ENCODE assay signal across 8 cellular contexts in the genomic region with DNA sequence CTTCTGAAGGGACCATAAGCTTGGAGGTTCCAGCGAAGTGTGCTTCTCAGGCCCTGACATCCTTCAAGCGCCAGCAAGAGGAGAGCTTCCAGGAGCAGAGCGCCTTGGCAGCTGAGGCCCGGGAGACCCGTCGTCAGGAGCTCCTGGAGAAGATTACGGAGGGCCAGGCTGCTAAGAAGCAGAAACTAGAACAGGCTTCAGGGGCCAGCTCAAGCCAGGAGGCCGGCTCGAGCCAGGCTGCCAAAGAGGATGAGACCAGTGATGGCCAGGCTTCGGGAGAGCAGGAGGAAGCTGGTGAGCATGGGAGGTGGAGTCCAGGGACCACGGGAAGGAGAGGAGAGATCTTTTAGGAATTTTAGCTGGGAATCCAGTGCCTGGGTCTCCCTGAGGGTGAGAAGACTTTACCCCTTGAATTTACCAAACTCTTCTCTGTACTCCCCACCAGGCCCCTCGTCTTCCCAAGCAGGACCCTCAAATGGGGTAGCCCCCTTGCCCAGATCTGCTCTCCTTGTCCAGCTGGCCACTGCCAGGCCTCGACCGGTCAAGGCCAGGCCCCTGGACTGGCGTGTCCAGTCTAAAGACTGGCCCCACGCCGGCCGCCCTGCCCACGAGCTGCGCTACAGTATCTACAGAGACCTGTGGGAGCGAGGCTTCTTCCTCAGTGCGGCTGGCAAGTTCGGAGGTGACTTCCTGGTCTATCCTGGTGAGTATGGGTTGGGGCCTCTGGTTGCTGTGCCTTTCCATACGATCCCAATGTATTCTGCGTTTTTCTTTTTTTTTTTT. TPM values are rescaled to one million over a fixed set of nuclear protein-coding genes. Genes with fewer than 3 reads are reported as not detected.
DNase-seq lines count a peak whose midpoint lies in the region; ATAC-seq and TF ChIP-seq lines count a peak whose summit lies in the region.

No MANE protein-coding gene starts in this region.

- no peak for TF ChIP-seq CTCF in GM06990 (IDR thresholded peaks at IDR 0.05; ENCODE audit: insufficient read depth, low read length, poor library complexity, severe bottlenecking)
- no peak for TF ChIP-seq CTCF in prostate gland (IDR thresholded peaks at IDR 0.05)

- H3K9me3 ChIP-seq in esophagus (ENCODE audit: control insufficient read depth in 2 of 2, insufficient read depth in 1 of 2, low read depth in 1 of 2, low read length in 1 of 2) (no peaks in the 10 kb centered on the region), prostate gland (no peaks in the 10 kb centered on the region)

- H3K4me3 ChIP-seq in GM06990 (replicated peaks; ENCODE audit: low read depth, low read length) (peak overlapping the region; percentile 82), esophagus (ENCODE audit: low read depth in 1 of 2, low read length in 2 of 2) (peak overlapping the region; percentile 74 to 78), prostate gland (peak overlapping the region; percentile 83 to 91)

- no peak for ATAC-seq in GM18861 (IDR thresholded peaks at IDR 0.05; ENCODE audit: unreplicated experiment)
- no peak for ATAC-seq in GM18519 (IDR thresholded peaks at IDR 0.05; ENCODE audit: low FRiP score, unreplicated experiment)
- ATAC-seq in GM19452 (IDR thresholded peaks at IDR 0.05; ENCODE audit: unreplicated experiment) = no peak

- DNase-seq in GM06990 (ENCODE audit: extremely low read depth, insufficient read length) = no peak
- peak; percentile 54 for DNase-seq in RKO (ENCODE audit: low spot score)
- no peak for DNase-seq in prostate gland (ENCODE audit: low spot score)
- DNase-seq in NCI-H187 treated with DMSO at 0.1 percent for 48 hours (lab: John Stamatoyannopoulos, UW) = no peak

- intact Hi-C loops in prostate gland (cut with DNase I) = loop anchor here (2.0 kb wide), 1 partner anchor 31 kb away; no protein-coding TSS in a partner anchor

- H3K4me1 ChIP-seq in esophagus (ENCODE audit: control insufficient read depth in 2 of 2, insufficient read depth in 2 of 2, low read length in 1 of 2) (peaks cover 2 to 11% of the 10 kb centered on the region in 2 donors), prostate gland (replicated peaks) (peaks cover 4% of the 10 kb centered on the region)

- TF ChIP-seq POLR2A in prostate gland (IDR thresholded peaks at IDR 0.05) = no peak

- no peaks in the 10 kb centered on the region for H3K27me3 ChIP-seq in GM06990 (replicated peaks; ENCODE audit: control insufficient read depth, insufficient read depth, low read length)
- H3K27me3 ChIP-seq in esophagus (ENCODE audit: control insufficient read depth in 1 of 2, insufficient read depth in 2 of 2, low read length in 2 of 2) = no peaks in the 10 kb centered on the region
- H3K27me3 ChIP-seq in prostate gland (replicated peaks; ENCODE audit: insufficient read depth) = no peaks in the 10 kb centered on the region

- H3K36me3 ChIP-seq in GM06990 (ENCODE audit: control insufficient read depth, insufficient read depth, low read length) (peaks cover 3% of the 10 kb centered on the region), esophagus (ENCODE audit: control insufficient read depth in 2 of 2, insufficient read depth in 2 of 2, low read length in 1 of 2) (peaks cover 0 to 6% of the 10 kb centered on the region in 2 donors), prostate gland (peaks cover 0 to 4% of the 10 kb centered on the region in 2 donors)

- H3K27ac ChIP-seq in esophagus (ENCODE audit: low read depth in 2 of 2, low read length in 1 of 2) = peak overlapping the region; percentile 99
- H3K27ac ChIP-seq in prostate gland = peak overlapping the region; percentile 96 to 98

- WGBS in esophagus, 2 donors = 45 to 48% methylated on average over 25 of the region's 25 CpGs
- WGBS in prostate gland = 47% methylated on average over 25 of the region's 25 CpGs

RNA-seq across cellular contexts. Expression of a gene that starts 0.8 kb away (rescaled TPM):
- 10 to 100 TPM; 17.9 to 55.0 TPM for polyA plus RNA-seq in esophagus
- total RNA-seq in prostate gland = 100 to 1,000 TPM; 122 to 163 TPM

RNA-seq across cellular contexts. Expression of a gene that starts 2.5 kb away (rescaled TPM):
- 10 to 100 TPM; 21.4 to 22.0 TPM for polyA plus RNA-seq in esophagus
- 100 to 1,000 TPM in 1 of 2 donors, 10 to 100 TPM in 1; 91.7 to 430 TPM for total RNA-seq in prostate gland

RNA-seq across cellular contexts. Expression of a gene that starts 8.8 kb away (rescaled TPM):
- polyA plus RNA-seq in esophagus = 1,000 to 10,000 TPM; 2,177 to 3,000 TPM
- total RNA-seq in prostate gland = 1,000 to 10,000 TPM; 1,667 to 3,369 TPM

RNA-seq across cellular contexts. Expression of a gene that starts 18.9 kb away (rescaled TPM):
- 10 to 100 TPM in 1 of 2 donors, 1 to 10 TPM in 1; 2.9 to 11.0 TPM for polyA plus RNA-seq in esophagus
- total RNA-seq in prostate gland = 10 to 100 TPM; 40.2 to 88.6 TPM

RNA-seq across cellular contexts. Expression of a gene that starts 30.9 kb away (rescaled TPM):
- under 1 TPM; 0.63 to 0.75 TPM for polyA plus RNA-seq in esophagus
- 1 to 10 TPM in 1 of 2 donors, under 1 TPM in 1; 0.73 to 5.9 TPM for total RNA-seq in prostate gland
